Comparison of ENCODE assay signal across 14 cellular contexts in the genomic region with DNA sequence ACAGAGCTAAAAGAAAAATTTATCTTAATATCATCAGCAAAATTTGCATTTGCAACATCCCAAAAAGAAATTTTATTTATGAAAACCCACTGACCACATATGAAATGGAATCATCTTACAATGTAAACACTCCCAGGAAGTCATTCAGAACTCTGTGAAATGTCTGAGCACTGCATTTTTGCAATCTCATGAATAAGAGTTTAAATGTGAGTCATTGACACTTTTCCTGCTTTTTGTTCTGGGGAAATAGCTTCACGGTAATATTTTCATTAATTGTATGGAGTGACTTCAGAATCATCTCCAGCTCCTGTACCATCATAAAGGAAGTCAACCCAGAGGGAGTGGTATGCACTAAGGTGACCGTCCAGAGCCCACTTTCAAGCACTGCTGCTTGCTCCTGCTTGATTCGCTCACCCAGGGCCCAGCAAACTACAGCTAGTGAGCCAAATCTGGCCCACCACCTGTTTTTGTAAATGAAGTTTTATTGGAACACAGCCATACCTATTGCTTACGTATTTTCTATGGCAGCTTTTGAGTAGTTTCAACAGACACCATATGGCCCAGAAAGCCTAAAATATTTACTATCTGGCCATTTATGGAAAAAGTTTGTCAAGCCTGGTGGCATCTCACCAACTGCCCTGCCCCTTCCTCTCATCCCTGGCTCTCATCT. TPM values are rescaled to one million over a fixed set of nuclear protein-coding genes. Genes with fewer than 3 reads are reported as not detected.
A peak's percentile ranks its signal among the peaks of the same experiment; 100 is the strongest.
DNase-seq lines count a peak whose midpoint lies in the region; ATAC-seq and TF ChIP-seq lines count a peak whose summit lies in the region.
"Had no signal": no experiment of that assay in that cellular context is flagged by ENCODE, and none has a peak within 500 bp of the region (broad histone marks: within the 10 kb centered on the region; RNA-seq: fewer than 3 reads in every experiment).

No MANE protein-coding gene starts in this region.

- ATAC-seq in esophagus mucosa: peak; percentile 52
- no peak for ATAC-seq in HG02840 (IDR thresholded peaks at IDR 0.05; ENCODE audit: low FRiP score, unreplicated experiment)
- ATAC-seq in stimulated activated memory B cell treated with anti-CD40 and anti-IgM and Interleukin-4, amounts not matched to agents 10 μg/mL and 1 μg/mL and 100 μg/mL, for 72 hours: no peak

- no peaks in the 10 kb centered on the region for H3K36me3 Mint-ChIP-seq in stimulated activated memory B cell treated with anti-CD40 and anti-IgM and Interleukin-4, amounts not matched to agents 10 μg/mL and 1 μg/mL and 100 μg/mL, for 72 hours
- no peaks in the 10 kb centered on the region for H3K36me3 Mint-ChIP-seq in nephron progenitor cell (ENCODE audit: low read depth)
- H3K36me3 Mint-ChIP-seq: brain had no signal

- TF ChIP-seq CTCF in nephron progenitor cell (IDR thresholded peaks at IDR 0.05): no peak

- peaks cover 4% of the 10 kb centered on the region for H3K9me3 Mint-ChIP-seq in stimulated activated memory B cell treated with anti-CD40 and anti-IgM and Interleukin-4, amounts not matched to agents 10 μg/mL and 1 μg/mL and 100 μg/mL, for 72 hours
- H3K9me3 Mint-ChIP-seq in nephron progenitor cell: no peaks in the 10 kb centered on the region
- H3K9me3 Mint-ChIP-seq: activated T-helper 2 cell treated with anti-CD3 and anti-CD28 coated beads, Interferon-gamma antibody, Interleukin-2, Interleukin-4, amounts not matched to agents 10 μg/mL and 5 μg/mL and 100 μg/mL, durations not matched to agents 14 hours and 24 hours and 36 hours; brain had no signal

- DNase-seq in DMS53 treated with DMSO at 0.1 percent for 48 hours (lab: John Stamatoyannopoulos, UW; ENCODE audit: unreplicated experiment): peak; percentile 6
- peak; percentile 3 for DNase-seq in RPMI8226
- DNase-seq in non-pigmented ciliary epithelial cell (ENCODE audit: low read depth): peak; percentile 74
- DNase-seq in NCI-H510A (lab: John Stamatoyannopoulos, UW): no peak
- no peak for DNase-seq in nephron progenitor cell
- DNase-seq: activated CD4-positive, alpha-beta T cell treated with anti-CD3 and anti-CD28 coated beads, Interleukin-2, amount 50 U/mL, for 1 hour; NCI-H1092 treated with DMSO at 0.1 percent for 48 hours; stomach had no signal

- H3K27me3 Mint-ChIP-seq in stimulated activated memory B cell treated with anti-CD40 and anti-IgM and Interleukin-4, amounts not matched to agents 10 μg/mL and 1 μg/mL and 100 μg/mL, for 72 hours: no peaks in the 10 kb centered on the region
- peaks cover 4% of the 10 kb centered on the region for H3K27me3 Mint-ChIP-seq in nephron progenitor cell (ENCODE audit: low read depth, poor library complexity)
- H3K27me3 Mint-ChIP-seq: brain had no signal

- H3K4me1 Mint-ChIP-seq in stimulated activated memory B cell treated with anti-CD40 and anti-IgM and Interleukin-4, amounts not matched to agents 10 μg/mL and 1 μg/mL and 100 μg/mL, for 72 hours: no peaks in the 10 kb centered on the region
- peaks cover 2% of the 10 kb centered on the region for H3K4me1 Mint-ChIP-seq in nephron progenitor cell

- H3K27ac Mint-ChIP-seq in stimulated activated memory B cell treated with anti-CD40 and anti-IgM and Interleukin-4, amounts not matched to agents 10 μg/mL and 1 μg/mL and 100 μg/mL, for 72 hours: no peak overlapping the region
- no peak overlapping the region for H3K27ac Mint-ChIP-seq in nephron progenitor cell
- H3K27ac Mint-ChIP-seq: activated T-helper 2 cell treated with anti-CD3 and anti-CD28 coated beads, Interferon-gamma antibody, Interleukin-2, Interleukin-4, amounts not matched to agents 10 μg/mL and 5 μg/mL and 100 μg/mL, durations not matched to agents 14 hours and 24 hours and 36 hours had no signal

- no peak overlapping the region for H3K4me3 Mint-ChIP-seq in stimulated activated memory B cell treated with anti-CD40 and anti-IgM and Interleukin-4, amounts not matched to agents 10 μg/mL and 1 μg/mL and 100 μg/mL, for 72 hours
- H3K4me3 Mint-ChIP-seq in nephron progenitor cell: no peak overlapping the region
- H3K4me3 Mint-ChIP-seq: brain had no signal

RNA-seq across cellular contexts. Expression of gene EDNRA, which starts 17.3 kb away (rescaled TPM):
- 5.5 TPM for total RNA-seq in esophagus mucosa
- total RNA-seq: activated T-helper 2 cell treated with anti-CD3 and anti-CD28 coated beads, Interferon-gamma antibody, Interleukin-2, Interleukin-4, amounts not matched to agents 10 μg/mL and 5 μg/mL and 100 μg/mL, durations not matched to agents 14 hours and 24 hours and 36 hours; T-helper 2 cell treated with Interferon-gamma antibody and Interleukin-4, amounts not matched to agents 100 ng/mL and 5 ng/mL, for 36 hours had no signal

Comparison
In these comparisons a context has a peak if more than half of its experiments do, and no peak if none do; other contexts are left out.
1. DNase-seq: peak in DMS53 treated with DMSO at 0.1 percent for 48 hours (single experiment), RPMI8226 (single experiment) and non-pigmented ciliary epithelial cell (single experiment); none in NCI-H510A (single experiment) and nephron progenitor cell (single experiment).